Comparison of ENCODE assay signal across 12 cellular contexts in the genomic region with DNA sequence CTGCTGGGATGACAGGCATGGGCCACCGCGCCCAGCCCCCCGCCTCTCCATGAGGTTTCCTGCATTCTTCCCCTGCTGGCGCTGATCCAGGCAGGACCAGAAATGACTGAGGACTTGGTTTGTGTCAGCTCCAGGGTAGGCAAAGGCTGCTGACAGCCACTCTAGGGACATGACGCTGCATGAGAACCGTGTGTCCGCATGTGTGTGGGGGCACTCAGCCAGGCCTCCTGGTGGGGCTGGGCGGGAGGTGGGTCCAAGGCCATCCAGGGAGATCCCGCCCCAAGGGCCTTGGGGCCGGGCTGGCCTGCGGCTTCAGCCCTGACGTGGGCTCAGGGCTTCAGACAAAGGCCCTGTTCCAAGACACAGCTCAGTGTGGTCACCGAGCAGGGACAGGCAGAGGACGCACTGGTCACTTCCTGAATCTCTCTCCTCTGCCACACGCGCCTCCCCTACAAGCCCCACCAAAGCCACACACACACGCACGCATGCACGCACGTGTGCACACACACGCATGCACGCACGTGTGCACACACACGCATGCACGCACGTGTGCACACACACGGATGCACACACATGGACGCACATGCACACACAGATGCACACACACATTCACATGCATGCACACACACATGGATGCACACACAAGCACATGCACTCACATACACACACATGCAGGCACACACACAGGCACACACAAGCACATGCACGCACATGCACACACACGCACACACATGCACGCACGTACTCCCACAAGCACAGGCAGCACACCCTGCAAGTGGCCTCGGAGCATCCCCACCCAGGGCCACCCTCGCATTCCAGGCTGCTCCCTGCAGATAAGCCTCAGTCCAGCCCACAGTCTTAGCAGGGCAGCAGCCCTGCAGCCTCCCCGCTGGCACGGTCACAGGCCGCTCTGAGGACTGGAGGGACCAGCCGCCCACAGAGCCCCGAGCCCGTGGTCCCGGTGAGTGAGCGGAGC. TPM values are rescaled to one million over a fixed set of nuclear protein-coding genes. Genes with fewer than 3 reads are reported as not detected.
DNase-seq lines count a peak whose midpoint lies in the region; ATAC-seq and TF ChIP-seq lines count a peak whose summit lies in the region.
"Had no signal": no experiment of that assay in that cellular context is flagged by ENCODE, and none has a peak within 500 bp of the region (broad histone marks: within the 10 kb centered on the region; RNA-seq: fewer than 3 reads in every experiment).

No MANE protein-coding gene starts in this region.

- no peaks in the 10 kb centered on the region for H3K36me3 ChIP-seq in CD8-positive, alpha-beta T cell (ENCODE audit: insufficient read depth, low read length)

- DNase-seq in CD8-positive, alpha-beta T cell: no peak
- DNase-seq in T-helper 17 cell (no peak), fibroblast of mammary gland (ENCODE audit: low read depth) (peak; percentile 64), neural crest cell (ENCODE audit: low read depth, low spot score) (no peak), left colon (no peak), COR-L47 (lab: John Stamatoyannopoulos, UW) (no peak)
- DNase-seq: NCI-H187 treated with DMSO at 0.1 percent for 48 hours, nucleus accumbens had no signal

- H3K36me3 Mint-ChIP-seq in CD8-positive, alpha-beta T cell: peaks cover 7% of the 10 kb centered on the region
- H3K36me3 Mint-ChIP-seq in T-helper 17 cell (ENCODE audit: low read depth): no peaks in the 10 kb centered on the region
- no peaks in the 10 kb centered on the region for H3K36me3 Mint-ChIP-seq in neural crest cell (ENCODE audit: low read depth)
- H3K36me3 Mint-ChIP-seq: activated naive CD8-positive, alpha-beta T cell had no signal

- intact Hi-C loops in CD8-positive, alpha-beta T cell (cut with DNase I, micrococcal nuclease): loop anchor here in 1 of 2 experiments (2.0 to 5.0 kb wide), 3 partner anchors 15 to 179 kb away; partner anchors contain the start of gene MAPK8IP3
- intact Hi-C loops in left colon (cut with DNase I, micrococcal nuclease): no loop called here

- peaks cover 38% of the 10 kb centered on the region for H3K4me1 Mint-ChIP-seq in CD8-positive, alpha-beta T cell (ENCODE audit: low read depth)
- peaks cover 18% of the 10 kb centered on the region for H3K4me1 Mint-ChIP-seq in T-helper 17 cell
- peaks cover 9% of the 10 kb centered on the region for H3K4me1 Mint-ChIP-seq in neural crest cell

- H3K4me3 Mint-ChIP-seq in CD8-positive, alpha-beta T cell: peak overlapping the region; percentile 85
- H3K4me3 Mint-ChIP-seq in T-helper 17 cell: peak overlapping the region; percentile 64
- H3K4me3 Mint-ChIP-seq in neural crest cell: no peak overlapping the region
- H3K4me3 Mint-ChIP-seq: dendritic cell treated with granulocyte-macrophage colony-stimulating factor and Interleukin-4, amounts not matched to agents 40 ng/mL and 50 ng/mL, for 4 days had no signal

- no peak overlapping the region for H3K27ac ChIP-seq in CD8-positive, alpha-beta T cell (ENCODE audit: low read depth, low read length)

- POLR2A ChIA-PET in CD8-positive, alpha-beta T cell (lab: Charles Lee): interaction anchor here (1.3 kb wide), 1 partner anchor 10 kb away, joined by 6 read pairs; no protein-coding TSS in a partner anchor

- H3K4me3 ChIP-seq in CD8-positive, alpha-beta T cell (ENCODE audit: low read depth, low read length): no peak overlapping the region
- no peak overlapping the region for H3K4me3 ChIP-seq in fibroblast of mammary gland (ENCODE audit: control insufficient read depth, low read depth, low read length)

- no peaks in the 10 kb centered on the region for H3K9me3 ChIP-seq in CD8-positive, alpha-beta T cell (ENCODE audit: low read length)
- no peaks in the 10 kb centered on the region for H3K9me3 ChIP-seq in T-helper 17 cell (ENCODE audit: control insufficient read depth, low read length, poor library complexity, severe bottlenecking)

- H3K4me1 ChIP-seq in CD8-positive, alpha-beta T cell (ENCODE audit: insufficient read depth, low read length): peaks cover 44% of the 10 kb centered on the region

- ATAC-seq in CD8-positive, alpha-beta T cell: no peak
- ATAC-seq in T-helper 17 cell (no peak), left colon (no peak), HG02678 (IDR thresholded peaks at IDR 0.05; ENCODE audit: unreplicated experiment) (no peak), HG02884 (IDR thresholded peaks at IDR 0.05; ENCODE audit: unreplicated experiment) (no peak)

- no peaks in the 10 kb centered on the region for H3K9me3 Mint-ChIP-seq in CD8-positive, alpha-beta T cell
- no peaks in the 10 kb centered on the region for H3K9me3 Mint-ChIP-seq in neural crest cell
- H3K9me3 Mint-ChIP-seq: dendritic cell treated with granulocyte-macrophage colony-stimulating factor and Interleukin-4, amounts not matched to agents 40 ng/mL and 50 ng/mL, for 4 days had no signal

- no peaks in the 10 kb centered on the region for H3K27me3 ChIP-seq in CD8-positive, alpha-beta T cell (ENCODE audit: insufficient read depth, low read length)

- H3K27ac Mint-ChIP-seq in CD8-positive, alpha-beta T cell: peak overlapping the region; percentile 37
- H3K27ac Mint-ChIP-seq in T-helper 17 cell: peak overlapping the region; percentile 51
- H3K27ac Mint-ChIP-seq in neural crest cell (ENCODE audit: unreplicated experiment): peak overlapping the region; percentile 75
- H3K27ac Mint-ChIP-seq: dendritic cell treated with granulocyte-macrophage colony-stimulating factor and Interleukin-4, amounts not matched to agents 40 ng/mL and 50 ng/mL, for 4 days had no signal

- no peaks in the 10 kb centered on the region for H3K27me3 Mint-ChIP-seq in CD8-positive, alpha-beta T cell (ENCODE audit: low read depth)
- no peaks in the 10 kb centered on the region for H3K27me3 Mint-ChIP-seq in T-helper 17 cell
- no peaks in the 10 kb centered on the region for H3K27me3 Mint-ChIP-seq in neural crest cell (ENCODE audit: low read depth)
- H3K27me3 Mint-ChIP-seq: activated naive CD8-positive, alpha-beta T cell had no signal

- CTCF ChIA-PET in CD8-positive, alpha-beta T cell (lab: Charles Lee): interaction anchor here (0.6 to 1.5 kb wide), 2 partner anchors 7 to 22 kb away, joined by 3 read pairs; no protein-coding TSS in a partner anchor

- no peak for TF ChIP-seq CTCF in CD8-positive, alpha-beta T cell (IDR thresholded peaks at IDR 0.05)
- TF ChIP-seq CTCF in fibroblast of mammary gland (conservative IDR thresholded peaks at IDR 0.05; ENCODE audit: control insufficient read depth, insufficient read depth, low read depth, low read length): no peak
- TF ChIP-seq CTCF in neural crest cell (conservative IDR thresholded peaks at IDR 0.05): no peak

RNA-seq across cellular contexts. Expression of gene TMEM204, which starts 5.3 kb away (rescaled TPM):
- 1 to 10 TPM; 6.8 to 7.3 TPM for total RNA-seq in CD8-positive, alpha-beta T cell
- total RNA-seq in T-helper 17 cell (10 to 100 TPM; 22.2 to 23.4 TPM), neural crest cell (0.98 and 1.3 TPM in 2 replicates), left colon (1 to 10 TPM; 2.6 to 4.9 TPM)

RNA-seq across cellular contexts. Expression of gene TELO2, which starts 35.0 kb away (rescaled TPM):
- total RNA-seq in CD8-positive, alpha-beta T cell: 10 to 100 TPM; 23.0 to 23.6 TPM
- total RNA-seq in T-helper 17 cell (10 to 100 TPM; 36.4 to 39.7 TPM), neural crest cell (77.9 and 87.5 TPM in 2 replicates), left colon (10 to 100 TPM; 26.6 to 36.3 TPM)

RNA-seq across cellular contexts. Expression of gene PTX4, which starts 39.4 kb away (rescaled TPM):
- total RNA-seq in CD8-positive, alpha-beta T cell: not detected
- total RNA-seq in T-helper 17 cell: not detected
- total RNA-seq in neural crest cell: 0.28 TPM in 1 of 2 replicates, not detected in the other
- not detected for total RNA-seq in left colon

RNA-seq across cellular contexts. Expression of gene CLCN7, which starts 53.3 kb away (rescaled TPM):
- 10 to 100 TPM; 85.7 to 90.0 TPM for total RNA-seq in CD8-positive, alpha-beta T cell
- total RNA-seq in T-helper 17 cell: 100 to 1,000 TPM in 1 of 2 donors, 10 to 100 TPM in 1; 93.9 to 113 TPM
- 74.5 and 82.4 TPM in 2 replicates for total RNA-seq in neural crest cell
- 10 to 100 TPM; 42.3 to 44.9 TPM for total RNA-seq in left colon
